ENCODE assay signal across 1 cellular context in the genomic region with DNA sequence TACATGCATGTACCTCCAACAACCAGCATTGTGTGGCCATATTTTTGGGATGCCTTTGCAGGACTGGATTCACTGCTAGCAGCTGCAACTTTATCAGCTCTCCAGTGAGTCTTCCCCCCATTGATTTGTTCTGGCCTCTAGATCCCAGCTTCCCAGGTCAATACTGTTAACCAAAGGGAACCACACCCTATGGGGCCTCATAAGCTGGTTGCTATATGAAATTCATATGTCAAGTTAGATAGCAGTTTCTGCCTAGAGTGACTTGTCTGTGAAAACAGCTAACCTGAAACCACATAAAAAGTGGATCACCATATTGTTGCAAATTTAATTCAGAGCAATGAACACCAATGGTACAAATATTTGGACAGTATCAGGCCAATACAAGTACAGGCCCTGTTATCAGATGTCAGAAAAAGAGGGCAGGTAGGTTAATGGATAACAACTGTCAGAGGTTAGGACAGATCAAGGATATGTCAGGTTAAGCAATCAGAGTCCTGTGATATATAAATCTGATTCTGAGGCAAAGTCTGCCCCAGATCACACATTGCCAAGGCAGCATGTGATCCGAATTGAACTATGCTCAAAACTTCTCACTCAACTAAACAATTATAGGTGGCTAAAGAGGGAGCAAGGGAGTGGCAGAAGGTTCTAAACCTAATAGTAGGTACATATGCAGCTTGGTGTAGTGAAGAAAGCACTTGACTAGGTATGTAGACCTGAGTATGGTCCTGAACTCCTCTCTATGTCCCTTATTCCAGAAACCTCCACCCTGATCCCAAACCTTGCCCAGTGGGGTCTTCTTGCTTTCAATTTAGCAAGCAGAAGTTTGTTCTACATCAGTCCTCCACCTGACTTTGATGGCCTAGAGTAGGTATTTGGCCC.
TF ChIP-seq lines count a peak whose summit lies in the region.

No MANE protein-coding gene starts in this region.

TF ChIP-seq in HepG2, 621 proteins besides CTCF, POLR2A, EP300 and RAD21 (continued from another document):
- TF ChIP-seq, protein P1, sequence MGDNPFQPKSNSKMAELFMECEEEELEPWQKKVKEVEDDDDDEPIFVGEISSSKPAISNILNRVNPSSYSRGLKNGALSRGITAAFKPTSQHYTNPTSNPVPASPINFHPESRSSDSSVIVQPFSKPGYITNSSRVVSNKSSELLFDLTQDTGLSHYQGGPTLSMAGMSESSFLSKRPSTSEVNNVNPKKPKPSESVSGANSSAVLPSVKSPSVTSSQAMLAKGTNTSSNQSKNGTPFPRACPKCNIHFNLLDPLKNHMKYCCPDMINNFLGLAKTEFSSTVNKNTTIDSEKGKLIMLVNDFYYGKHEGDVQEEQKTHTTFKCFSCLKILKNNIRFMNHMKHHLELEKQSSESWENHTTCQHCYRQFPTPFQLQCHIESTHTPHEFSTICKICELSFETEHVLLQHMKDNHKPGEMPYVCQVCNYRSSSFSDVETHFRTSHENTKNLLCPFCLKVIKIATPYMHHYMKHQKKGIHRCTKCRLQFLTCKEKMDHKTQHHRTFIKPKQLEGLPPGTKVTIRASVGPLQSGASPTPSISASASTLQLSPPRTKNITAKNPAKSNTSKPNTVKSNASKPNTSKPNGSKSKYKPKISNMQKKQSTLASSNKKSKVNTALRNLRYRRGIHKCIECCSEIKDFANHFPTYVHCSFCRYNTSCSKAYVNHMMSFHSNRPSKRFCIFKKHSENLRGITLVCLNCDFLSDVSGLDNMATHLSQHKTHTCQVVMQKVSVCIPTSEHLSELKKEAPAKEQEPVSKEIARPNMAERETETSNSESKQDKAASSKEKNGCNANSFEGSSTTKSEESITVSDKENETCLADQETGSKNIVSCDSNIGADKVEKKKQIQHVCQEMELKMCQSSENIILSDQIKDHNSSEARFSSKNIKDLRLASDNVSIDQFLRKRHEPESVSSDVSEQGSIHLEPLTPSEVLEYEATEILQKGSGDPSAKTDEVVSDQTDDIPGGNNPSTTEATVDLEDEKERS (CRISPR knock-in tag; IDR thresholded peaks at IDR 0.05), result peak; percentile 56; the same call in 1 of the 2 replicates
- TF ChIP-seq HDAC1 (CRISPR knock-in tag; IDR thresholded peaks at IDR 0.05) (peak; percentile 94), MXD4 (CRISPR knock-in tag; IDR thresholded peaks at IDR 0.05) (peak; percentile 19; the same call in 1 of the 2 replicates), ZNF572 (CRISPR knock-in tag; IDR thresholded peaks at IDR 0.05) (no peak), ZNF383 (CRISPR knock-in tag; IDR thresholded peaks at IDR 0.05; ENCODE audit: borderline replicate concordance) (no peak), ZNF703 (CRISPR knock-in tag; IDR thresholded peaks at IDR 0.05; ENCODE audit: borderline replicate concordance) (no peak), SRF (IDR thresholded peaks at IDR 0.05; ENCODE audit: low read depth, low read length) (no peak), ZNF510 (CRISPR knock-in tag; IDR thresholded peaks at IDR 0.05; ENCODE audit: low read depth) (no peak), TRIM24 (CRISPR knock-in tag; IDR thresholded peaks at IDR 0.05) (0 out of 2 replicates have a peak, but pooled peaks have one; percentile 38), KDM5B (CRISPR knock-in tag; IDR thresholded peaks at IDR 0.05; ENCODE audit: borderline replicate concordance) (no peak), ZNF557 (CRISPR knock-in tag; IDR thresholded peaks at IDR 0.05) (no peak; the same call in 1 of the 2 replicates), TBX2 (CRISPR knock-in tag; IDR thresholded peaks at IDR 0.05; ENCODE audit: borderline replicate concordance) (peak; percentile 96), BORCS8-MEF2B (CRISPR knock-in tag; IDR thresholded peaks at IDR 0.05) (no peak), HNRNPH1 (optimal IDR thresholded peaks at IDR 0.05; ENCODE audit: low read depth, low read length) (no peak), SP1 (IDR thresholded peaks at IDR 0.05) (no peak), SP1 (CRISPR knock-in tag; IDR thresholded peaks at IDR 0.05) (no peak), ZBTB38 (CRISPR knock-in tag; IDR thresholded peaks at IDR 0.05) (no peak; the same call in 1 of the 2 replicates), SSRP1 (CRISPR knock-in tag; IDR thresholded peaks at IDR 0.05) (peak; percentile 40; the same call in 1 of the 2 replicates), NCOA5 (CRISPR knock-in tag; IDR thresholded peaks at IDR 0.05) (no peak), SIN3A (IDR thresholded peaks at IDR 0.05; ENCODE audit: borderline replicate concordance, low read depth, low read length) (no peak), ZSCAN21 (CRISPR knock-in tag; IDR thresholded peaks at IDR 0.05; ENCODE audit: borderline replicate concordance) (no peak), ZFP1 (CRISPR knock-in tag; IDR thresholded peaks at IDR 0.05) (no peak), ZNF550 (CRISPR knock-in tag; IDR thresholded peaks at IDR 0.05; ENCODE audit: borderline replicate concordance) (no peak)
- TF ChIP-seq, protein P2, sequence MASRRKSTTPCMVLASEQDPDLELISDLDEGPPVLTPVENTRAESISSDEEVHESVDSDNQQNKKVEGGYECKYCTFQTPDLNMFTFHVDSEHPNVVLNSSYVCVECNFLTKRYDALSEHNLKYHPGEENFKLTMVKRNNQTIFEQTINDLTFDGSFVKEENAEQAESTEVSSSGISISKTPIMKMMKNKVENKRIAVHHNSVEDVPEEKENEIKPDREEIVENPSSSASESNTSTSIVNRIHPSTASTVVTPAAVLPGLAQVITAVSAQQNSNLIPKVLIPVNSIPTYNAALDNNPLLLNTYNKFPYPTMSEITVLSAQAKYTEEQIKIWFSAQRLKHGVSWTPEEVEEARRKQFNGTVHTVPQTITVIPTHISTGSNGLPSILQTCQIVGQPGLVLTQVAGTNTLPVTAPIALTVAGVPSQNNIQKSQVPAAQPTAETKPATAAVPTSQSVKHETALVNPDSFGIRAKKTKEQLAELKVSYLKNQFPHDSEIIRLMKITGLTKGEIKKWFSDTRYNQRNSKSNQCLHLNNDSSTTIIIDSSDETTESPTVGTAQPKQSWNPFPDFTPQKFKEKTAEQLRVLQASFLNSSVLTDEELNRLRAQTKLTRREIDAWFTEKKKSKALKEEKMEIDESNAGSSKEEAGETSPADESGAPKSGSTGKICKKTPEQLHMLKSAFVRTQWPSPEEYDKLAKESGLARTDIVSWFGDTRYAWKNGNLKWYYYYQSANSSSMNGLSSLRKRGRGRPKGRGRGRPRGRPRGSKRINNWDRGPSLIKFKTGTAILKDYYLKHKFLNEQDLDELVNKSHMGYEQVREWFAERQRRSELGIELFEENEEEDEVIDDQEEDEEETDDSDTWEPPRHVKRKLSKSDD (CRISPR knock-in tag; IDR thresholded peaks at IDR 0.05; ENCODE audit: low read depth), result no peak
